Comparison of ENCODE assay signal across 2 cellular contexts in genomic region chr5:145449794-145450193, GRCh38.
TF ChIP-seq lines count a peak whose summit lies in the region.

No MANE protein-coding gene starts in this region.

TF ChIP-seq in IMR-90, 13 proteins besides CTCF, POLR2A, EP300 and RAD21:
- TF ChIP-seq ELK1 (IDR thresholded peaks at IDR 0.05; ENCODE audit: borderline replicate concordance, low read depth, low read length) (no peak), CHD1 (IDR thresholded peaks at IDR 0.05; ENCODE audit: low read depth, low read length) (no peak), RCOR1 (IDR thresholded peaks at IDR 0.05; ENCODE audit: insufficient replicate concordance, low read length) (no peak), BHLHE40 (IDR thresholded peaks at IDR 0.05; ENCODE audit: low read depth, low read length) (no peak), FOS (IDR thresholded peaks at IDR 0.05; ENCODE audit: low read depth, low read length) (no peak), NFE2L2 (IDR thresholded peaks at IDR 0.05; ENCODE audit: low read depth, low read length) (no peak), SMC3 (IDR thresholded peaks at IDR 0.05; ENCODE audit: low read depth, low read length) (no peak), MAFK (IDR thresholded peaks at IDR 0.05; ENCODE audit: low read depth, low read length) (no peak), MXI1 (IDR thresholded peaks at IDR 0.05; ENCODE audit: borderline replicate concordance, low read depth, low read length) (no peak), MAZ (IDR thresholded peaks at IDR 0.05; ENCODE audit: borderline replicate concordance, low read depth, low read length) (no peak), CEBPB (IDR thresholded peaks at IDR 0.05; ENCODE audit: low read depth, low read length) (no peak), RFX5 (IDR thresholded peaks at IDR 0.05; ENCODE audit: low read depth, low read length) (no peak)
- TF ChIP-seq, protein P1, sequence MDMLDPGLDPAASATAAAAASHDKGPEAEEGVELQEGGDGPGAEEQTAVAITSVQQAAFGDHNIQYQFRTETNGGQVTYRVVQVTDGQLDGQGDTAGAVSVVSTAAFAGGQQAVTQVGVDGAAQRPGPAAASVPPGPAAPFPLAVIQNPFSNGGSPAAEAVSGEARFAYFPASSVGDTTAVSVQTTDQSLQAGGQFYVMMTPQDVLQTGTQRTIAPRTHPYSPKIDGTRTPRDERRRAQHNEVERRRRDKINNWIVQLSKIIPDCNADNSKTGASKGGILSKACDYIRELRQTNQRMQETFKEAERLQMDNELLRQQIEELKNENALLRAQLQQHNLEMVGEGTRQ (IDR thresholded peaks at IDR 0.05; ENCODE audit: low read depth, low read length), result no peak

TF ChIP-seq in neural cell, 6 proteins besides CTCF, POLR2A, EP300 and RAD21:
- no peak for TF ChIP-seq POLR2AphosphoS5 (IDR thresholded peaks at IDR 0.05)
- no peak for TF ChIP-seq SMC3 (conservative IDR thresholded peaks at IDR 0.05; ENCODE audit: poor library complexity)
- no peak for TF ChIP-seq EZH2 (IDR thresholded peaks at IDR 0.05; ENCODE audit: borderline replicate concordance, insufficient read depth, low read length, poor library complexity, severe bottlenecking)
- no peak for TF ChIP-seq MXI1 (conservative IDR thresholded peaks at IDR 0.05; ENCODE audit: poor library complexity, severe bottlenecking)
- TF ChIP-seq, protein P2, sequence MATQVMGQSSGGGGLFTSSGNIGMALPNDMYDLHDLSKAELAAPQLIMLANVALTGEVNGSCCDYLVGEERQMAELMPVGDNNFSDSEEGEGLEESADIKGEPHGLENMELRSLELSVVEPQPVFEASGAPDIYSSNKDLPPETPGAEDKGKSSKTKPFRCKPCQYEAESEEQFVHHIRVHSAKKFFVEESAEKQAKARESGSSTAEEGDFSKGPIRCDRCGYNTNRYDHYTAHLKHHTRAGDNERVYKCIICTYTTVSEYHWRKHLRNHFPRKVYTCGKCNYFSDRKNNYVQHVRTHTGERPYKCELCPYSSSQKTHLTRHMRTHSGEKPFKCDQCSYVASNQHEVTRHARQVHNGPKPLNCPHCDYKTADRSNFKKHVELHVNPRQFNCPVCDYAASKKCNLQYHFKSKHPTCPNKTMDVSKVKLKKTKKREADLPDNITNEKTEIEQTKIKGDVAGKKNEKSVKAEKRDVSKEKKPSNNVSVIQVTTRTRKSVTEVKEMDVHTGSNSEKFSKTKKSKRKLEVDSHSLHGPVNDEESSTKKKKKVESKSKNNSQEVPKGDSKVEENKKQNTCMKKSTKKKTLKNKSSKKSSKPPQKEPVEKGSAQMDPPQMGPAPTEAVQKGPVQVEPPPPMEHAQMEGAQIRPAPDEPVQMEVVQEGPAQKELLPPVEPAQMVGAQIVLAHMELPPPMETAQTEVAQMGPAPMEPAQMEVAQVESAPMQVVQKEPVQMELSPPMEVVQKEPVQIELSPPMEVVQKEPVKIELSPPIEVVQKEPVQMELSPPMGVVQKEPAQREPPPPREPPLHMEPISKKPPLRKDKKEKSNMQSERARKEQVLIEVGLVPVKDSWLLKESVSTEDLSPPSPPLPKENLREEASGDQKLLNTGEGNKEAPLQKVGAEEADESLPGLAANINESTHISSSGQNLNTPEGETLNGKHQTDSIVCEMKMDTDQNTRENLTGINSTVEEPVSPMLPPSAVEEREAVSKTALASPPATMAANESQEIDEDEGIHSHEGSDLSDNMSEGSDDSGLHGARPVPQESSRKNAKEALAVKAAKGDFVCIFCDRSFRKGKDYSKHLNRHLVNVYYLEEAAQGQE (IDR thresholded peaks at IDR 0.05; ENCODE audit: borderline replicate concordance), result no peak
- TF ChIP-seq TAF1 (IDR thresholded peaks at IDR 0.05; ENCODE audit: low read depth), result no peak
TF ChIP-seq in neural cell: peak in this region for 0.
